Comparison of ENCODE assay signal across 1 cellular context in the genomic region with DNA sequence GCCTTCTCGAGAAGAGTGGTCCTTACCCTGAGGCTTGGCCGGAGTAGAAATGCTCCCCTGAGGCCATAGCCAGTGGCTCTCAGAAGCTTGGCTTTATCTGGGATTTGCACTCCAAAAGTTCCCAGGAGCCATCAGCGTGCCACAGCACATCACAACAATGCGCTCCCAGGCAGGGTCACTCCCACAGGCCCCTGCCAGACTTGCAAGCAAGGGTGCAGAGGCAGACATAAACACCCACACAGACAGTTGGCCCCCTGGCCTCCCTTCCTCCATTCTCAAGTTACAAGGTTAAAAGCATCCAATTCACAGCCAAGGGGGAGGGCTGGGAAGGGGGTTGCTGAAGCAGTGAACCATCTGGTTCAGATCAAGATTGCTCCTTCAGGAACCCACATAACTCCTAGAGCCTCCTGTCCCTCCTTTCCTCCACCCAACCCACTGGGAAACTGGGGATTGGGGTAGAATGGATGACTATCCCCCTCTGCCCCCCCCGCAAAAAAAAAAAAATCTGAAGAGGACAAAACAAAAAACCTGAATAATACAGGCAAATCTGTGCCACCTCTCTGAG.
TF ChIP-seq lines count a peak whose summit lies in the region.

No MANE protein-coding gene starts in this region.

TF ChIP-seq in K562, 482 proteins besides CTCF, POLR2A, EP300 and RAD21 (continued from another document and continues in another):
- TF ChIP-seq POU5F1 (IDR thresholded peaks at IDR 0.05; ENCODE audit: borderline replicate concordance, low read depth, low read length, partially characterized antibody) (no peak), NUFIP1 (IDR thresholded peaks at IDR 0.05; ENCODE audit: partially characterized antibody) (no peak), MAZ (CRISPR knock-in tag; conservative IDR thresholded peaks at IDR 0.05 in 1 of 2, IDR thresholded peaks at IDR 0.05 in 1 of 2) (peak; percentile 37 to 73; a peak in 3 of 4 replicates), ZFP30 (CRISPR knock-in tag; IDR thresholded peaks at IDR 0.05; ENCODE audit: borderline replicate concordance) (no peak), MCM2 (IDR thresholded peaks at IDR 0.05; ENCODE audit: low read depth) (no peak), DNMT1 (IDR thresholded peaks at IDR 0.05) (no peak), XRCC3 (IDR thresholded peaks at IDR 0.05) (no peak), MEIS2 (IDR thresholded peaks at IDR 0.05; ENCODE audit: partially characterized antibody) (no peak), POLR2AphosphoS2 (IDR thresholded peaks at IDR 0.05; ENCODE audit: low read length) (no peak), BCL6 (CRISPR knock-in tag; IDR thresholded peaks at IDR 0.05) (no peak), BRD9 (IDR thresholded peaks at IDR 0.05; ENCODE audit: low read depth, partially characterized antibody) (no peak), ZNF707 (CRISPR knock-in tag; conservative IDR thresholded peaks at IDR 0.05) (no peak), ELF1 (tag; IDR thresholded peaks at IDR 0.05) (no peak), MAFF (IDR thresholded peaks at IDR 0.05; ENCODE audit: low read length) (no peak), CCNT2 (IDR thresholded peaks at IDR 0.05; ENCODE audit: borderline replicate concordance, extremely low read depth, insufficient read length, low read depth, low read length) (no peak), HES1 (IDR thresholded peaks at IDR 0.05; ENCODE audit: low read depth) (no peak), CBFB (CRISPR knock-in tag; IDR thresholded peaks at IDR 0.05) (no peak), KDM5B (IDR thresholded peaks at IDR 0.05; ENCODE audit: insufficient replicate concordance, low read depth, low read length) (no peak), SIX5 (IDR thresholded peaks at IDR 0.05; ENCODE audit: borderline replicate concordance in 1 of 2, insufficient read depth in 1 of 2, low read depth in 1 of 2, low read length in 2 of 2) (no peak), NCOR1 (IDR thresholded peaks at IDR 0.05) (peak; percentile 95), HMG20A (CRISPR knock-in tag; conservative IDR thresholded peaks at IDR 0.05) (no peak), TFE3 (CRISPR knock-in tag; IDR thresholded peaks at IDR 0.05) (no peak), MLLT1 (IDR thresholded peaks at IDR 0.05) (peak in 1 of 2 experiments; percentile 48; a peak in 2 of 4 replicates), SRF (CRISPR knock-in tag; IDR thresholded peaks at IDR 0.05) (no peak; a peak in 1 of 4 replicates), TCF7L2 (IDR thresholded peaks at IDR 0.05; ENCODE audit: low read depth, low read length) (no peak), ZNF609 (CRISPR knock-in tag; IDR thresholded peaks at IDR 0.05; ENCODE audit: borderline replicate concordance) (no peak), ZNF24 (IDR thresholded peaks at IDR 0.05) (0 out of 2 replicates have a peak, but pooled peaks have one; percentile 42), FOXJ2 (tag; IDR thresholded peaks at IDR 0.05) (no peak), HDAC6 (IDR thresholded peaks at IDR 0.05; ENCODE audit: low read depth, low read length) (no peak), PTRF (tag; IDR thresholded peaks at IDR 0.05) (no peak), TFAM (CRISPR knock-in tag; conservative IDR thresholded peaks at IDR 0.05) (no peak)
- TF ChIP-seq, protein P1, sequence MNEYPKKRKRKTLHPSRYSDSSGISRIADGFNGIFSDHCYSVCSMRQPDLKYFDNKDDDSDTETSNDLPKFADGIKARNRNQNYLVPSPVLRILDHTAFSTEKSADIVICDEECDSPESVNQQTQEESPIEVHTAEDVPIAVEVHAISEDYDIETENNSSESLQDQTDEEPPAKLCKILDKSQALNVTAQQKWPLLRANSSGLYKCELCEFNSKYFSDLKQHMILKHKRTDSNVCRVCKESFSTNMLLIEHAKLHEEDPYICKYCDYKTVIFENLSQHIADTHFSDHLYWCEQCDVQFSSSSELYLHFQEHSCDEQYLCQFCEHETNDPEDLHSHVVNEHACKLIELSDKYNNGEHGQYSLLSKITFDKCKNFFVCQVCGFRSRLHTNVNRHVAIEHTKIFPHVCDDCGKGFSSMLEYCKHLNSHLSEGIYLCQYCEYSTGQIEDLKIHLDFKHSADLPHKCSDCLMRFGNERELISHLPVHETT (CRISPR knock-in tag; conservative IDR thresholded peaks at IDR 0.05 in 1 of 2, IDR thresholded peaks at IDR 0.05 in 1 of 2), result peak in 1 of 2 experiments; percentile 69; a peak in 1 of 4 replicates
- TF ChIP-seq, protein P2, sequence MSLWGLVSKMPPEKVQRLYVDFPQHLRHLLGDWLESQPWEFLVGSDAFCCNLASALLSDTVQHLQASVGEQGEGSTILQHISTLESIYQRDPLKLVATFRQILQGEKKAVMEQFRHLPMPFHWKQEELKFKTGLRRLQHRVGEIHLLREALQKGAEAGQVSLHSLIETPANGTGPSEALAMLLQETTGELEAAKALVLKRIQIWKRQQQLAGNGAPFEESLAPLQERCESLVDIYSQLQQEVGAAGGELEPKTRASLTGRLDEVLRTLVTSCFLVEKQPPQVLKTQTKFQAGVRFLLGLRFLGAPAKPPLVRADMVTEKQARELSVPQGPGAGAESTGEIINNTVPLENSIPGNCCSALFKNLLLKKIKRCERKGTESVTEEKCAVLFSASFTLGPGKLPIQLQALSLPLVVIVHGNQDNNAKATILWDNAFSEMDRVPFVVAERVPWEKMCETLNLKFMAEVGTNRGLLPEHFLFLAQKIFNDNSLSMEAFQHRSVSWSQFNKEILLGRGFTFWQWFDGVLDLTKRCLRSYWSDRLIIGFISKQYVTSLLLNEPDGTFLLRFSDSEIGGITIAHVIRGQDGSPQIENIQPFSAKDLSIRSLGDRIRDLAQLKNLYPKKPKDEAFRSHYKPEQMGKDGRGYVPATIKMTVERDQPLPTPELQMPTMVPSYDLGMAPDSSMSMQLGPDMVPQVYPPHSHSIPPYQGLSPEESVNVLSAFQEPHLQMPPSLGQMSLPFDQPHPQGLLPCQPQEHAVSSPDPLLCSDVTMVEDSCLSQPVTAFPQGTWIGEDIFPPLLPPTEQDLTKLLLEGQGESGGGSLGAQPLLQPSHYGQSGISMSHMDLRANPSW (CRISPR knock-in tag; IDR thresholded peaks at IDR 0.05), result no peak
- TF ChIP-seq, protein P3, sequence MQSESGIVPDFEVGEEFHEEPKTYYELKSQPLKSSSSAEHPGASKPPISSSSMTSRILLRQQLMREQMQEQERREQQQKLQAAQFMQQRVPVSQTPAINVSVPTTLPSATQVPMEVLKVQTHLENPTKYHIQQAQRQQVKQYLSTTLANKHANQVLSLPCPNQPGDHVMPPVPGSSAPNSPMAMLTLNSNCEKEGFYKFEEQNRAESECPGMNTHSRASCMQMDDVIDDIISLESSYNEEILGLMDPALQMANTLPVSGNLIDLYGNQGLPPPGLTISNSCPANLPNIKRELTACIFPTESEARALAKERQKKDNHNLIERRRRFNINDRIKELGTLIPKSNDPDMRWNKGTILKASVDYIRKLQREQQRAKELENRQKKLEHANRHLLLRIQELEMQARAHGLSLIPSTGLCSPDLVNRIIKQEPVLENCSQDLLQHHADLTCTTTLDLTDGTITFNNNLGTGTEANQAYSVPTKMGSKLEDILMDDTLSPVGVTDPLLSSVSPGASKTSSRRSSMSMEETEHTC (IDR thresholded peaks at IDR 0.05), result no peak
- TF ChIP-seq, protein P4, sequence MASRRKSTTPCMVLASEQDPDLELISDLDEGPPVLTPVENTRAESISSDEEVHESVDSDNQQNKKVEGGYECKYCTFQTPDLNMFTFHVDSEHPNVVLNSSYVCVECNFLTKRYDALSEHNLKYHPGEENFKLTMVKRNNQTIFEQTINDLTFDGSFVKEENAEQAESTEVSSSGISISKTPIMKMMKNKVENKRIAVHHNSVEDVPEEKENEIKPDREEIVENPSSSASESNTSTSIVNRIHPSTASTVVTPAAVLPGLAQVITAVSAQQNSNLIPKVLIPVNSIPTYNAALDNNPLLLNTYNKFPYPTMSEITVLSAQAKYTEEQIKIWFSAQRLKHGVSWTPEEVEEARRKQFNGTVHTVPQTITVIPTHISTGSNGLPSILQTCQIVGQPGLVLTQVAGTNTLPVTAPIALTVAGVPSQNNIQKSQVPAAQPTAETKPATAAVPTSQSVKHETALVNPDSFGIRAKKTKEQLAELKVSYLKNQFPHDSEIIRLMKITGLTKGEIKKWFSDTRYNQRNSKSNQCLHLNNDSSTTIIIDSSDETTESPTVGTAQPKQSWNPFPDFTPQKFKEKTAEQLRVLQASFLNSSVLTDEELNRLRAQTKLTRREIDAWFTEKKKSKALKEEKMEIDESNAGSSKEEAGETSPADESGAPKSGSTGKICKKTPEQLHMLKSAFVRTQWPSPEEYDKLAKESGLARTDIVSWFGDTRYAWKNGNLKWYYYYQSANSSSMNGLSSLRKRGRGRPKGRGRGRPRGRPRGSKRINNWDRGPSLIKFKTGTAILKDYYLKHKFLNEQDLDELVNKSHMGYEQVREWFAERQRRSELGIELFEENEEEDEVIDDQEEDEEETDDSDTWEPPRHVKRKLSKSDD (conservative IDR thresholded peaks at IDR 0.05; ENCODE audit: low read length), result no peak
- TF ChIP-seq, protein P5, sequence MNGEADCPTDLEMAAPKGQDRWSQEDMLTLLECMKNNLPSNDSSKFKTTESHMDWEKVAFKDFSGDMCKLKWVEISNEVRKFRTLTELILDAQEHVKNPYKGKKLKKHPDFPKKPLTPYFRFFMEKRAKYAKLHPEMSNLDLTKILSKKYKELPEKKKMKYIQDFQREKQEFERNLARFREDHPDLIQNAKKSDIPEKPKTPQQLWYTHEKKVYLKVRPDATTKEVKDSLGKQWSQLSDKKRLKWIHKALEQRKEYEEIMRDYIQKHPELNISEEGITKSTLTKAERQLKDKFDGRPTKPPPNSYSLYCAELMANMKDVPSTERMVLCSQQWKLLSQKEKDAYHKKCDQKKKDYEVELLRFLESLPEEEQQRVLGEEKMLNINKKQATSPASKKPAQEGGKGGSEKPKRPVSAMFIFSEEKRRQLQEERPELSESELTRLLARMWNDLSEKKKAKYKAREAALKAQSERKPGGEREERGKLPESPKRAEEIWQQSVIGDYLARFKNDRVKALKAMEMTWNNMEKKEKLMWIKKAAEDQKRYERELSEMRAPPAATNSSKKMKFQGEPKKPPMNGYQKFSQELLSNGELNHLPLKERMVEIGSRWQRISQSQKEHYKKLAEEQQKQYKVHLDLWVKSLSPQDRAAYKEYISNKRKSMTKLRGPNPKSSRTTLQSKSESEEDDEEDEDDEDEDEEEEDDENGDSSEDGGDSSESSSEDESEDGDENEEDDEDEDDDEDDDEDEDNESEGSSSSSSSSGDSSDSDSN (IDR thresholded peaks at IDR 0.05; ENCODE audit: borderline replicate concordance in 1 of 2, low read depth in 2 of 2, low read length in 2 of 2), result 0 out of 4 replicates have a peak, but pooled peaks of 1 of the 2 experiments have one; percentile 25
